Comparison of ENCODE assay signal across 21 cellular contexts in genomic region chr3:138265745-138266144, GRCh38.
A peak's percentile ranks its signal among the peaks of the same experiment; 100 is the strongest.
DNase-seq lines count a peak whose midpoint lies in the region; ATAC-seq and TF ChIP-seq lines count a peak whose summit lies in the region.
"Had no signal": no experiment of that assay in that cellular context is flagged by ENCODE, and none has a peak within 500 bp of the region (broad histone marks: within the 10 kb centered on the region; RNA-seq: fewer than 3 reads in every experiment).

No MANE protein-coding gene starts in this region.

- H3K4me3 Mint-ChIP-seq in activated T-helper 17 cell treated with anti-CD3 and anti-CD28 coated beads, Interleukin-2, amount 50 U/mL, for 72 hours = no peak overlapping the region
- no peak overlapping the region for H3K4me3 Mint-ChIP-seq in memory B cell
- H3K4me3 Mint-ChIP-seq: CD4-positive, alpha-beta memory T cell; HFFc6 had no signal

- DNase-seq in M059J (ENCODE audit: low read depth) = peak; percentile 18
- DNase-seq in fibroblast of villous mesenchyme (ENCODE audit: low read depth) = peak; percentile 12
- no peak for DNase-seq in memory B cell (ENCODE audit: low spot score in 2 of 2)
- no peak for DNase-seq in retina
- no peak for DNase-seq in NCI-H524 (lab: John Stamatoyannopoulos, UW)
- DNase-seq: 8988T; ACHN; AML-193; C1 segment of cervical spinal cord; Calu3; CD4-positive, alpha-beta memory T cell; COR-L47; DMS53; DMS79 treated with DMSO at 0.1 percent for 48 hours; GF-D8; GOT3; HFFc6 had no signal

- ATAC-seq in activated T-helper 17 cell treated with anti-CD3 and anti-CD28 coated beads, Interleukin-2, amount 50 U/mL, for 72 hours (replicated peaks) = no peak
- no peak for ATAC-seq in memory B cell (ENCODE audit: low read depth)
- ATAC-seq in activated CD4-positive, CD25-positive, alpha-beta regulatory T cell treated with anti-CD3 and anti-CD28 coated beads, Interleukin-2, amount 50 U/mL, for 24 hours = no peak
- ATAC-seq: A549 had no signal

- H3K36me3 Mint-ChIP-seq in activated T-helper 17 cell treated with anti-CD3 and anti-CD28 coated beads, Interleukin-2, amount 50 U/mL, for 72 hours (ENCODE audit: low read depth) = peaks cover 58% of the 10 kb centered on the region
- H3K36me3 Mint-ChIP-seq in memory B cell = peaks cover 18% of the 10 kb centered on the region

- no peaks in the 10 kb centered on the region for H3K4me1 Mint-ChIP-seq in activated T-helper 17 cell treated with anti-CD3 and anti-CD28 coated beads, Interleukin-2, amount 50 U/mL, for 72 hours
- no peaks in the 10 kb centered on the region for H3K4me1 Mint-ChIP-seq in memory B cell
- H3K4me1 Mint-ChIP-seq: CD4-positive, alpha-beta memory T cell had no signal

- H3K27me3 Mint-ChIP-seq in activated T-helper 17 cell treated with anti-CD3 and anti-CD28 coated beads, Interleukin-2, amount 50 U/mL, for 72 hours = no peaks in the 10 kb centered on the region
- H3K27me3 Mint-ChIP-seq in memory B cell = no peaks in the 10 kb centered on the region
- H3K27me3 Mint-ChIP-seq: CD4-positive, alpha-beta memory T cell had no signal

- H3K27ac Mint-ChIP-seq in activated T-helper 17 cell treated with anti-CD3 and anti-CD28 coated beads, Interleukin-2, amount 50 U/mL, for 72 hours = peak overlapping the region; percentile 4
- H3K27ac Mint-ChIP-seq in memory B cell = peak overlapping the region; percentile 23
- H3K27ac Mint-ChIP-seq: HFFc6 had no signal

- TF ChIP-seq CTCF in fibroblast of villous mesenchyme (IDR thresholded peaks at IDR 0.05; ENCODE audit: insufficient read depth, low read depth, low read length) = no peak

- no peaks in the 10 kb centered on the region for H3K9me3 Mint-ChIP-seq in activated T-helper 17 cell treated with anti-CD3 and anti-CD28 coated beads, Interleukin-2, amount 50 U/mL, for 72 hours
- no peaks in the 10 kb centered on the region for H3K9me3 Mint-ChIP-seq in memory B cell
- H3K9me3 Mint-ChIP-seq: CD4-positive, alpha-beta memory T cell; HFFc6 had no signal

- no peak overlapping the region for H3K4me3 ChIP-seq in fibroblast of villous mesenchyme (ENCODE audit: low read depth, low read length)
- H3K4me3 ChIP-seq: A549, HAP-1 had no signal

Comparison
In these comparisons a context has a peak if more than half of its experiments do, and no peak if none do; other contexts are left out.
1. DNase-seq: peak in M059J (single experiment) and fibroblast of villous mesenchyme (single experiment); none in memory B cell (0 of 2), retina (single experiment) and NCI-H524 (0 of 2).